Comparison of ENCODE assay signal across 9 cellular contexts in genomic region chr3:88180398-88180999, GRCh38. TPM values are rescaled to one million over a fixed set of nuclear protein-coding genes. Genes with fewer than 3 reads are reported as not detected.
DNase-seq lines count a peak whose midpoint lies in the region; ATAC-seq and TF ChIP-seq lines count a peak whose summit lies in the region.
"Had no signal": no experiment of that assay in that cellular context is flagged by ENCODE, and none has a peak within 500 bp of the region (broad histone marks: within the 10 kb centered on the region; RNA-seq: fewer than 3 reads in every experiment).

No MANE protein-coding gene starts in this region.

- no peaks in the 10 kb centered on the region for H3K9me2 ChIP-seq in Karpas-422 (replicated peaks; ENCODE audit: insufficient read depth, low read length)

- H3K27ac ChIP-seq in A673 (ENCODE audit: low read depth, low read length, poor library complexity, severe bottlenecking) (no peak overlapping the region), Karpas-422 (ENCODE audit: low read length) (no peak overlapping the region), uterus (no peak overlapping the region)

- H3K9ac ChIP-seq in Karpas-422 (ENCODE audit: low read length) (no peak overlapping the region), adipocyte (ENCODE audit: low read length) (no peak overlapping the region)

- intact Hi-C loops in A673 (cut with micrococcal nuclease; ENCODE audit: unreplicated experiment) (loop anchor here (2.0 to 5.0 kb wide), 2 partner anchors 176 to 633 kb away; no protein-coding TSS in a partner anchor), uterus (cut with DNase I; ENCODE audit: low total_unique reads) (no loop called here)

- H4K20me1 ChIP-seq in Karpas-422 (ENCODE audit: insufficient read depth, low read depth, low read length), result no peaks in the 10 kb centered on the region

- no peaks in the 10 kb centered on the region for H3K36me3 ChIP-seq in A673 (ENCODE audit: insufficient read depth, low read length, poor library complexity, severe bottlenecking)
- H3K36me3 ChIP-seq in Karpas-422 (ENCODE audit: insufficient read depth, low read length), result no peaks in the 10 kb centered on the region
- H3K36me3 ChIP-seq in adipocyte (ENCODE audit: control insufficient read depth, insufficient read depth, low read length, severe bottlenecking), result no peaks in the 10 kb centered on the region
- no peaks in the 10 kb centered on the region for H3K36me3 ChIP-seq in uterus

- DNase-seq in A673 (ENCODE audit: low spot score), result peak; percentile 88
- DNase-seq in ELR (ENCODE audit: low read depth), result peak; percentile 67
- DNase-seq in Karpas-422, result peak; percentile 84
- DNase-seq in adipocyte (ENCODE audit: low read depth), result peak; percentile 71
- peak; percentile 53 for DNase-seq in midbrain (lab: John Stamatoyannopoulos, UW)
- DNase-seq in uterus, result no peak
- DNase-seq in activated naive CD4-positive, alpha-beta T cell (lab: John Stamatoyannopoulos, UW), result no peak

- H3K79me2 ChIP-seq in Karpas-422 (ENCODE audit: low read length), result no peaks in the 10 kb centered on the region

- H3K27me3 ChIP-seq in A673 (replicated peaks; ENCODE audit: insufficient read depth, low read depth, low read length, poor library complexity), result no peaks in the 10 kb centered on the region
- H3K27me3 ChIP-seq in Karpas-422 (ENCODE audit: low read length), result no peaks in the 10 kb centered on the region
- no peaks in the 10 kb centered on the region for H3K27me3 ChIP-seq in adipocyte (replicated peaks; ENCODE audit: control insufficient read depth, insufficient read depth, low read length)
- H3K27me3 ChIP-seq in uterus, result no peaks in the 10 kb centered on the region

- H3K4me3 ChIP-seq in A673 (ENCODE audit: low read depth, low read length, poor library complexity, severe bottlenecking), result no peak overlapping the region
- no peak overlapping the region for H3K4me3 ChIP-seq in Karpas-422 (ENCODE audit: low read length)
- H3K4me3 ChIP-seq in adipocyte (ENCODE audit: low read length), result no peak overlapping the region
- H3K4me3 ChIP-seq in uterus, result no peak overlapping the region
- H3K4me3 ChIP-seq: mucosa of descending colon had no signal

- H3K4me2 ChIP-seq in Karpas-422 (ENCODE audit: low read depth, low read length, poor library complexity, severe bottlenecking), result no peak overlapping the region

- POLR2A ChIA-PET in A673 (lab: Charles Lee; ENCODE audit: low non-redundant PET), result interaction anchor here (0.7 kb wide), 2 partner anchors 617 to 1091 kb away, joined by 3 to 4 read pairs; no protein-coding TSS in a partner anchor

- H3K9me3 ChIP-seq in A673 (ENCODE audit: low read depth, low read length, poor library complexity, severe bottlenecking) (no peaks in the 10 kb centered on the region), Karpas-422 (ENCODE audit: low read length) (no peaks in the 10 kb centered on the region), adipocyte (ENCODE audit: control insufficient read depth, low read length) (no peaks in the 10 kb centered on the region), uterus (no peaks in the 10 kb centered on the region)
- H3K9me3 ChIP-seq: mucosa of descending colon had no signal

- TF ChIP-seq CTCF in A673 (conservative IDR thresholded peaks at IDR 0.05; ENCODE audit: low read depth, low read length) (peak; percentile 72), uterus (IDR thresholded peaks at IDR 0.05) (no peak)

- CTCF ChIA-PET in A673 (lab: Charles Lee), result interaction anchor here (0.7 to 1.0 kb wide), 2 partner anchors 629 to 830 kb away, joined by 3 read pairs; no protein-coding TSS in a partner anchor

- TF ChIP-seq POLR2A in uterus (IDR thresholded peaks at IDR 0.05), result no peak

- ATAC-seq in GM21786 (IDR thresholded peaks at IDR 0.05; ENCODE audit: unreplicated experiment), result peak; percentile 90
- ATAC-seq: mucosa of descending colon had no signal

- no peak overlapping the region for H2AFZ ChIP-seq in Karpas-422 (ENCODE audit: low read length)

- BruUV-seq in A673 (replicated peaks; lab: Mats Ljungman, UMichigan), result no TSS peak

- H3K4me1 ChIP-seq in A673 (ENCODE audit: insufficient read depth, low read length, poor library complexity, severe bottlenecking) (peaks cover 25% of the 10 kb centered on the region), Karpas-422 (ENCODE audit: low read length) (no peaks in the 10 kb centered on the region), adipocyte (ENCODE audit: control insufficient read depth, insufficient read depth, low read length) (no peaks in the 10 kb centered on the region), uterus (no peaks in the 10 kb centered on the region)

RNA-seq across cellular contexts. Expression of gene C3orf38, which starts 30.7 kb away (rescaled TPM):
- total RNA-seq in A673 (2021), result 33.6 and 36.4 TPM in 2 replicates
- total RNA-seq in Karpas-422 (2014; rRNA removed; shearing (Covaris generic); ENCODE audit: low replicate concordance), result 31.6 and 38.8 TPM in 2 replicates
- 10 to 100 TPM in 3 of 4 donors, 1 to 10 TPM in 1; 6.9 to 60.2 (median 19.0) TPM for total RNA-seq in uterus

Comparison
In these comparisons a context has a peak if more than half of its experiments do, and no peak if none do; other contexts are left out.
1. DNase-seq: peak in A673 (single experiment), ELR (single experiment), Karpas-422 (single experiment), adipocyte (single experiment) and midbrain (single experiment); none in uterus (0 of 2) and activated naive CD4-positive, alpha-beta T cell (0 of 4).